ENCODE assay signal across 14 cellular contexts in genomic region chr13:37495046-37495445, GRCh38.
A peak's percentile ranks its signal among the peaks of the same experiment; 100 is the strongest.
DNase-seq lines count a peak whose midpoint lies in the region; ATAC-seq and TF ChIP-seq lines count a peak whose summit lies in the region.
"Had no signal": no experiment of that assay in that cellular context is flagged by ENCODE, and none has a peak within 500 bp of the region (broad histone marks: within the 10 kb centered on the region; RNA-seq: fewer than 3 reads in every experiment).

No MANE protein-coding gene starts in this region.

- H2BK20ac ChIP-seq in IMR-90 (ENCODE audit: low read depth, low read length): no peak overlapping the region

- no peak overlapping the region for H3K27ac ChIP-seq in IMR-90 (ENCODE audit: insufficient read depth, low read length)
- H3K27ac ChIP-seq: A549, transverse colon, VCaP had no signal

- no peak overlapping the region for H4K8ac ChIP-seq in IMR-90 (ENCODE audit: low read depth in 2 of 2, low read length in 2 of 2)

- no peaks in the 10 kb centered on the region for H3K9me3 ChIP-seq in IMR-90 (ENCODE audit: control insufficient read depth, insufficient read depth, low read length)
- H3K9me3 ChIP-seq in adipocyte (ENCODE audit: control insufficient read depth, low read length): no peaks in the 10 kb centered on the region
- H3K9me3 ChIP-seq: A549, transverse colon had no signal

- no peak for TF ChIP-seq POLR2A in IMR-90 (IDR thresholded peaks at IDR 0.05; ENCODE audit: low read depth, low read length)

- H3K4ac ChIP-seq in IMR-90 (ENCODE audit: low read depth, low read length): no peak overlapping the region

- H4K5ac ChIP-seq in IMR-90 (ENCODE audit: low read depth, low read length): no peak overlapping the region

- H2AFZ ChIP-seq in IMR-90 (replicated peaks; ENCODE audit: low read length, poor library complexity): no peak overlapping the region

- no peak overlapping the region; the same call in 1 of the 2 replicates for H2AK5ac ChIP-seq in IMR-90 (ENCODE audit: low read depth, low read length)

- CTCF ChIA-PET in IMR-90 (lab: Yijun Ruan, JAX): no interaction called here

- BruUV-seq in IMR-90 (replicated peaks; lab: Mats Ljungman, UMichigan): no TSS peak

- H3K4me3 ChIP-seq in IMR-90 (ENCODE audit: insufficient read depth, low read depth, low read length) (no peak overlapping the region), adipocyte (ENCODE audit: low read length) (no peak overlapping the region)
- H3K4me3 ChIP-seq: A549, GM12878, transverse colon had no signal

- no peak overlapping the region for H3K23ac ChIP-seq in IMR-90 (ENCODE audit: low read depth, low read length)

- H2BK15ac ChIP-seq in IMR-90 (ENCODE audit: low read depth, low read length): peak overlapping the region; percentile 44; the same call in 1 of the 3 replicates

- H3K14ac ChIP-seq in IMR-90 (replicated peaks; ENCODE audit: low read depth, low read length): no peak overlapping the region

- H4K91ac ChIP-seq in IMR-90 (ENCODE audit: insufficient read depth, low read depth, low read length): no peak overlapping the region

- no peak overlapping the region for H2BK5ac ChIP-seq in IMR-90 (ENCODE audit: low read depth, low read length, poor library complexity, severe bottlenecking)

- DNase-seq in NCI-H2107 treated with DMSO at 0.1 percent for 48 hours (lab: John Stamatoyannopoulos, UW; ENCODE audit: unreplicated experiment) (peak; percentile 15), NCI-H2107 (lab: John Stamatoyannopoulos, UW) (no peak), IMR-90 (peak; percentile 10), adipocyte (ENCODE audit: low read depth) (peak; percentile 45), myocyte (ENCODE audit: low read depth) (peak; percentile 91), iPS-NIHi7 (ENCODE audit: extremely low spot score) (no peak)
- DNase-seq in effector CD8-positive, alpha-beta T cell (lab: John Stamatoyannopoulos, UW): no peak
- DNase-seq: immature natural killer cell; stimulated activated CD4-positive, alpha-beta T cell treated with anti-CD3 and anti-CD28 coated beads, Interleukin-1b, Interleukin-23, amount 100 ng/mL, for 48 hours; transverse colon had no signal

- dilution Hi-C loops in IMR-90 (cut with HindIII; ENCODE audit: low sequenced_read_pairs, unreplicated experiment): no loop called here

- no peak overlapping the region for H3K4me2 ChIP-seq in IMR-90 (ENCODE audit: low read depth, low read length)
- H3K4me2 ChIP-seq: A549 had no signal

- TF ChIP-seq CTCF in IMR-90 (conservative IDR thresholded peaks at IDR 0.05; ENCODE audit: low read depth, low read length): no peak

- H3K36me3 ChIP-seq in IMR-90 (ENCODE audit: control insufficient read depth, insufficient read depth, low read length): no peaks in the 10 kb centered on the region
- H3K36me3 ChIP-seq in adipocyte (ENCODE audit: control insufficient read depth, insufficient read depth, low read length, severe bottlenecking): no peaks in the 10 kb centered on the region
- H3K36me3 ChIP-seq: transverse colon had no signal

- H2AK9ac ChIP-seq in IMR-90 (replicated peaks; ENCODE audit: low read depth, low read length, poor library complexity): no peak overlapping the region

- POLR2A ChIA-PET in IMR-90 (lab: Charles Lee; ENCODE audit: unreplicated experiment): no interaction called here

- no peaks in the 10 kb centered on the region for H3K79me1 ChIP-seq in IMR-90 (ENCODE audit: low read depth in 1 of 2, low read length in 2 of 2)

- no peak overlapping the region for H3K18ac ChIP-seq in IMR-90 (ENCODE audit: low read depth, low read length)

- H3K27me3 ChIP-seq in IMR-90 (ENCODE audit: control insufficient read depth, insufficient read depth, low read length): no peaks in the 10 kb centered on the region
- H3K27me3 ChIP-seq in adipocyte (replicated peaks; ENCODE audit: control insufficient read depth, insufficient read depth, low read length): no peaks in the 10 kb centered on the region
- H3K27me3 ChIP-seq: transverse colon had no signal

- H3K9me1 ChIP-seq in IMR-90 (ENCODE audit: insufficient read depth, low read length): peaks cover 3% of the 10 kb centered on the region; the same call in 1 of the 2 replicates

- no peaks in the 10 kb centered on the region for H4K20me1 ChIP-seq in IMR-90 (ENCODE audit: insufficient read depth, low read length)

- H3K4me1 ChIP-seq in IMR-90 (ENCODE audit: control insufficient read depth, insufficient read depth, low read length) (peaks cover 2% of the 10 kb centered on the region; the same call in 1 of the 2 replicates), adipocyte (ENCODE audit: control insufficient read depth, insufficient read depth, low read length) (peaks cover 17% of the 10 kb centered on the region)
- H3K4me1 ChIP-seq: A549, transverse colon had no signal

- no peak overlapping the region for H2BK120ac ChIP-seq in IMR-90 (ENCODE audit: low read depth, low read length)

- ATAC-seq in IMR-90 (ENCODE audit: low read depth) (no peak), GM21390 (IDR thresholded peaks at IDR 0.05; ENCODE audit: unreplicated experiment) (no peak)
- ATAC-seq: A549, GM12878 had no signal

- no peak overlapping the region for H3K9ac ChIP-seq in IMR-90 (ENCODE audit: low read depth, low read length)
- H3K9ac ChIP-seq in adipocyte (ENCODE audit: low read length): no peak overlapping the region

- in situ Hi-C loops in IMR-90 (cut with MboI; ENCODE audit: low sequenced_read_pairs): no loop called here

- WGBS in IMR-90 (ENCODE audit: extremely low coverage in 2 of 2, insufficient read length in 1 of 2), 2 experiments: no CpG with 5 or more reads among the region's 1 CpG

- H3K56ac ChIP-seq in IMR-90 (ENCODE audit: extremely low read depth, insufficient read depth, low read length): no peak overlapping the region

- intact Hi-C loops in IMR-90 (cut with micrococcal nuclease): no loop called here

- no peak for TF ChIP-seq RAD21 in IMR-90 (IDR thresholded peaks at IDR 0.05; ENCODE audit: low read length)

TF ChIP-seq in IMR-90, 13 proteins besides CTCF, POLR2A, EP300 and RAD21:
- no peak for TF ChIP-seq FOS (IDR thresholded peaks at IDR 0.05; ENCODE audit: low read depth, low read length)
- TF ChIP-seq NFE2L2 (IDR thresholded peaks at IDR 0.05; ENCODE audit: low read depth, low read length): no peak; the same call in 1 of the 2 replicates
- no peak for TF ChIP-seq CHD1 (IDR thresholded peaks at IDR 0.05; ENCODE audit: low read depth, low read length)
- no peak for TF ChIP-seq RCOR1 (IDR thresholded peaks at IDR 0.05; ENCODE audit: insufficient replicate concordance, low read length)
- no peak for TF ChIP-seq SMC3 (IDR thresholded peaks at IDR 0.05; ENCODE audit: low read depth, low read length)
- no peak for TF ChIP-seq MAFK (IDR thresholded peaks at IDR 0.05; ENCODE audit: low read depth, low read length)
- no peak for TF ChIP-seq CEBPB (IDR thresholded peaks at IDR 0.05; ENCODE audit: low read depth, low read length)
- no peak for TF ChIP-seq USF2 (IDR thresholded peaks at IDR 0.05; ENCODE audit: low read depth, low read length)
- no peak for TF ChIP-seq ELK1 (IDR thresholded peaks at IDR 0.05; ENCODE audit: borderline replicate concordance, low read depth, low read length)
TF ChIP-seq in IMR-90: peak in this region for 0.

Comparison
In these comparisons a context has a peak if more than half of its experiments do, and no peak if none do; other contexts are left out.
1. DNase-seq: peak in NCI-H2107 treated with DMSO at 0.1 percent for 48 hours (single experiment), IMR-90 (single experiment), adipocyte (single experiment) and myocyte (single experiment); none in NCI-H2107 (single experiment), iPS-NIHi7 (single experiment) and effector CD8-positive, alpha-beta T cell (single experiment).